ENCODE assay signal across 8 cellular contexts in genomic region chr7:5494683-5495561, GRCh38. TPM values are rescaled to one million over a fixed set of nuclear protein-coding genes. Genes with fewer than 3 reads are reported as not detected.
A peak's percentile ranks its signal among the peaks of the same experiment; 100 is the strongest.
DNase-seq lines count a peak whose midpoint lies in the region; ATAC-seq, FAIRE-seq and TF ChIP-seq lines count a peak whose summit lies in the region.

No MANE protein-coding gene starts in this region.

- peak overlapping the region; percentile 55 for H3K27ac Mint-ChIP-seq in HFFc6

- no peaks in the 10 kb centered on the region for H3K36me3 Mint-ChIP-seq in HFFc6 (ENCODE audit: low read depth)

- peak overlapping the region; percentile 23 for H3K9ac ChIP-seq in skeletal muscle satellite cell (ENCODE audit: low read depth, low read length)

- H3K27me3 ChIP-seq in skeletal muscle satellite cell (ENCODE audit: control insufficient read depth, insufficient read depth, low read length) = no peaks in the 10 kb centered on the region

- peak overlapping the region; percentile 73 for H3K4me2 ChIP-seq in skeletal muscle satellite cell (ENCODE audit: low read length)

- peaks cover 21% of the 10 kb centered on the region for H3K36me3 ChIP-seq in skeletal muscle satellite cell (ENCODE audit: insufficient read depth, low read length)

- no peaks in the 10 kb centered on the region for H3K9me3 Mint-ChIP-seq in HFFc6

- peaks cover 5% of the 10 kb centered on the region for H3K27me3 Mint-ChIP-seq in HFFc6 (ENCODE audit: insufficient read depth)

- H3K4me1 Mint-ChIP-seq in HFFc6 (ENCODE audit: low read depth) = peaks cover 16% of the 10 kb centered on the region; the same call in 1 of the 2 replicates

- peaks cover 26% of the 10 kb centered on the region for H3K4me1 ChIP-seq in skeletal muscle satellite cell (ENCODE audit: control insufficient read depth, insufficient read depth, low read length)

- no peak for ATAC-seq in GM18520 (IDR thresholded peaks at IDR 0.05; ENCODE audit: unreplicated experiment)

- peak; percentile 86 for DNase-seq in ELR (ENCODE audit: low read depth)
- peak; percentile 65 for DNase-seq in HFFc6
- DNase-seq in NCI-H1930 (lab: John Stamatoyannopoulos, UW) = peak; percentile 34 to 48
- peak; percentile 89 for DNase-seq in astrocyte of the hippocampus (ENCODE audit: low read depth, low spot score)
- peak; percentile 21 to 83 (median 62) for DNase-seq in hypothalamus (lab: John Stamatoyannopoulos, UW)

- peak; percentile 98 for TF ChIP-seq CTCF in HFFc6 (IDR thresholded peaks at IDR 0.05)

- peak overlapping the region; percentile 44 for H3K4me3 ChIP-seq in skeletal muscle satellite cell (ENCODE audit: low read length)

- no peak overlapping the region; the same call in 1 of the 2 replicates for H3K4me3 Mint-ChIP-seq in HFFc6

- H3K9me3 ChIP-seq in skeletal muscle satellite cell (replicated peaks; ENCODE audit: low read length) = no peaks in the 10 kb centered on the region

- FAIRE-seq in TTC549 (lab: Jason Lieb, UNC) = peak; percentile 5

RNA-seq across cellular contexts. Expression of gene FBXL18, which starts 18.7 kb away (rescaled TPM):
- 10 to 100 TPM; 17.9 to 24.4 (median 20.0) TPM for total RNA-seq in HFFc6 (2021; fragmentation: NEBNext Ultra II Directional; extraction: Animal tissue kit (Norgen Biotek cat#: 25700))
- total RNA-seq in skeletal muscle satellite cell (2012; rRNA removed) = 9.8 and 10.1 TPM in 2 replicates

RNA-seq across cellular contexts. Expression of gene ACTB, which starts 35.5 kb away (rescaled TPM):
- over 10,000 TPM in 5 of 6 experiments, 1,000 to 10,000 TPM in 1; 9,852 to 14,845 (median 13,380) TPM for total RNA-seq in HFFc6 (2021; fragmentation: NEBNext Ultra II Directional; extraction: Animal tissue kit (Norgen Biotek cat#: 25700))
- 4,092 and 6,835 TPM in 2 replicates for total RNA-seq in skeletal muscle satellite cell (2012; rRNA removed)
